8 cellular contexts compared by ENCODE assay signal in genomic region chr6:43951063-43951755, GRCh38.
DNase-seq lines count a peak whose midpoint lies in the region; ATAC-seq, FAIRE-seq and TF ChIP-seq lines count a peak whose summit lies in the region.

No MANE protein-coding gene starts in this region.

- H3K4me3 ChIP-seq in MM.1S (ENCODE audit: low read length) (no peak overlapping the region), GM12878 (no peak overlapping the region), vagina (no peak overlapping the region)

- H3K9me2 ChIP-seq in MM.1S (replicated peaks; ENCODE audit: insufficient read depth, low read length): no peaks in the 10 kb centered on the region

- H3K36me3 ChIP-seq in MM.1S (replicated peaks; ENCODE audit: insufficient read depth, low read length) (no peaks in the 10 kb centered on the region), GM12878 (ENCODE audit: control insufficient read depth in 2 of 2, insufficient read depth in 2 of 2, low read length in 1 of 2) (no peaks in the 10 kb centered on the region), vagina (no peaks in the 10 kb centered on the region)

- POLR2A ChIA-PET in GM12878 (lab: Charles Lee): interaction anchor here (0.6 to 1.0 kb wide), 2 partner anchors 95 to 181 kb away, joined by 3 to 4 read pairs; partner anchors contain the start of gene VEGFA

- intact Hi-C loops in GM12878 (cut with micrococcal nuclease; ENCODE audit: unreplicated experiment) (loop anchor here (5.0 kb wide), 1 partner anchor 179 kb away; the partner anchor contains the start of gene VEGFA), vagina (cut with DNase I) (loop anchor here (10.0 kb wide), 1 partner anchor 286 kb away; no protein-coding TSS in a partner anchor)

- H3K9me3 ChIP-seq in MM.1S (replicated peaks; ENCODE audit: insufficient read depth, low read length) (no peaks in the 10 kb centered on the region), GM12878 (replicated peaks; ENCODE audit: control insufficient read depth, insufficient read depth, low read length) (peaks cover 4% of the 10 kb centered on the region; the same call in 2 of the 3 replicates), vagina (no peaks in the 10 kb centered on the region)

- no peak for TF ChIP-seq EP300 in GM12878 (IDR thresholded peaks at IDR 0.05; ENCODE audit: borderline replicate concordance in 1 of 2, control insufficient read depth in 1 of 2, low read depth in 2 of 2, low read length in 2 of 2)

- TF ChIP-seq CTCF in MM.1S (IDR thresholded peaks at IDR 0.05; ENCODE audit: low read length): peak; percentile 17; the same call in 1 of the 2 replicates
- TF ChIP-seq CTCF in GM12878 (IDR thresholded peaks at IDR 0.05 in 2 of 3, conservative IDR thresholded peaks at IDR 0.05 in 1 of 3; ENCODE audit: control insufficient read depth in 2 of 3, extremely low read depth in 1 of 3, insufficient read depth in 1 of 3, low read depth in 3 of 3, low read length in 3 of 3): peak; percentile 36 to 51 (median 41); a peak in 4 of 6 replicates
- TF ChIP-seq CTCF in vagina (IDR thresholded peaks at IDR 0.05): peak in 1 of 3 experiments; percentile 38

- H2AFZ ChIP-seq in MM.1S (ENCODE audit: low read length) (no peak overlapping the region), GM12878 (ENCODE audit: control insufficient read depth, low read depth, low read length) (no peak overlapping the region)

- in situ Hi-C loops in GM12878 (cut with MboI): no loop called here

- DNase-seq in ELF-1 (ENCODE audit: low read depth, low spot score): peak; percentile 90
- peak; percentile 10 for DNase-seq in MM.1S
- no peak for DNase-seq in GM12878 (ENCODE audit: low read depth, low spot score)
- peak; percentile 57 for DNase-seq in kidney tubule cell (ENCODE audit: low spot score)
- peak; percentile 79 to 95 for DNase-seq in vagina (ENCODE audit: extremely low spot score in 2 of 2)
- no peak for DNase-seq in NCI-H1694 treated with DMSO at 0.1 percent for 48 hours (lab: John Stamatoyannopoulos, UW)

- H3K79me2 ChIP-seq in MM.1S (ENCODE audit: low read length) (no peaks in the 10 kb centered on the region), GM12878 (ENCODE audit: control insufficient read depth, insufficient read depth, low read length) (no peaks in the 10 kb centered on the region)

- ATAC-seq in GM12878 (peak; percentile 88), GM21381 (IDR thresholded peaks at IDR 0.05; ENCODE audit: unreplicated experiment) (no peak), HG02623 (IDR thresholded peaks at IDR 0.05; ENCODE audit: unreplicated experiment) (no peak)

- FAIRE-seq in GM12878 (lab: Jason Lieb, UNC): no peak

- SMC1A ChIA-PET in GM12878 (lab: Charles Lee; ENCODE audit: uncharacterized antibody, unreplicated experiment): interaction anchor here (1.2 to 1.6 kb wide), 3 partner anchors 31 to 176 kb away, joined by 3 to 5 read pairs (median 4); no protein-coding TSS in a partner anchor

- H3K27ac ChIP-seq in MM.1S (ENCODE audit: low read length) (no peak overlapping the region), GM12878 (ENCODE audit: control insufficient read depth, insufficient read depth) (no peak overlapping the region), vagina (peak overlapping the region; percentile 20)

- 21% methylated on average over 5 of the region's 5 CpGs for WGBS in GM12878 (ENCODE audit: insufficient coverage, insufficient replicate concordance, low lambda C conversion rate, missing lambda C conversion rate)

- CTCF ChIA-PET in GM12878 (lab: Yijun Ruan, JAX): interaction anchor here (0.6 to 3.6 kb wide), 18 partner anchors 9 to 362 kb away, joined by 3 to 15 read pairs (median 4); partner anchors contain the start of gene VEGFA

- peak; percentile 42; the same call in 1 of the 2 replicates for TF ChIP-seq RAD21 in GM12878 (IDR thresholded peaks at IDR 0.05; ENCODE audit: insufficient read depth, low read depth, low read length)

- no peaks in the 10 kb centered on the region; the same call in 1 of the 2 replicates for H3K27me3 ChIP-seq in MM.1S (replicated peaks; ENCODE audit: insufficient read depth, low read length)
- H3K27me3 ChIP-seq in GM12878 (replicated peaks in 1 of 2; ENCODE audit: control insufficient read depth in 2 of 2, insufficient read depth in 2 of 2, low read length in 1 of 2): no peaks in the 10 kb centered on the region
- no peaks in the 10 kb centered on the region for H3K27me3 ChIP-seq in vagina

- RAD21 ChIA-PET in GM12878 (lab: Charles Lee; ENCODE audit: unreplicated experiment): interaction anchor here (1.2 to 1.7 kb wide), 4 partner anchors 16 to 128 kb away, joined by 3 to 5 read pairs (median 4); no protein-coding TSS in a partner anchor

- H3K4me1 ChIP-seq in MM.1S (ENCODE audit: low read length) (no peaks in the 10 kb centered on the region), GM12878 (ENCODE audit: control insufficient read depth, insufficient read depth, low read length) (no peaks in the 10 kb centered on the region), vagina (no peaks in the 10 kb centered on the region)

- H3K9ac ChIP-seq in MM.1S (ENCODE audit: low read length): no peak overlapping the region
- H3K9ac ChIP-seq in GM12878 (ENCODE audit: control insufficient read depth, insufficient read depth, low read length): no peak overlapping the region

- no TSS peak for BruUV-seq in GM12878 (replicated peaks; lab: Mats Ljungman, UMichigan)

- no peak overlapping the region for H3K4me2 ChIP-seq in MM.1S (ENCODE audit: low read depth, low read length)
- no peak overlapping the region for H3K4me2 ChIP-seq in GM12878 (ENCODE audit: control insufficient read depth, insufficient read depth)

- no peaks in the 10 kb centered on the region for H4K20me1 ChIP-seq in MM.1S (ENCODE audit: insufficient read depth, low read length)
- no peaks in the 10 kb centered on the region for H4K20me1 ChIP-seq in GM12878 (ENCODE audit: control insufficient read depth, insufficient read depth)

- TF ChIP-seq POLR2A in GM12878 (IDR thresholded peaks at IDR 0.05; ENCODE audit: low read depth, low read length) (no peak), vagina (IDR thresholded peaks at IDR 0.05) (no peak)

- H3F3A ChIP-seq in MM.1S (ENCODE audit: insufficient read depth, low read length): no peaks in the 10 kb centered on the region

TF ChIP-seq in GM12878, 131 proteins besides CTCF, POLR2A, EP300 and RAD21:
- TF ChIP-seq NR2C2 (IDR thresholded peaks at IDR 0.05; ENCODE audit: borderline replicate concordance, control insufficient read depth, insufficient read length, low read depth): no peak
- no peak for TF ChIP-seq POLR2AphosphoS5 (IDR thresholded peaks at IDR 0.05; ENCODE audit: low read length)
- TF ChIP-seq SMC3 (IDR thresholded peaks at IDR 0.05; ENCODE audit: borderline replicate concordance, low read length): peak; percentile 42; the same call in 1 of the 2 replicates
- 0 out of 2 replicates have a peak, but pooled peaks have one; percentile 21 for TF ChIP-seq NR2C1 (IDR thresholded peaks at IDR 0.05)
- peak; percentile 78 for TF ChIP-seq NR2F1 (conservative IDR thresholded peaks at IDR 0.05)
- TF ChIP-seq ZNF687 (IDR thresholded peaks at IDR 0.05): 0 out of 2 replicates have a peak, but pooled peaks have one; percentile 8
- no peak for TF ChIP-seq CREB1 (IDR thresholded peaks at IDR 0.05; ENCODE audit: low read depth)

Comparison
In these comparisons a context has a peak if more than half of its experiments do, and no peak if none do; other contexts are left out.
1. DNase-seq: peak in ELF-1 (single experiment), MM.1S (single experiment), kidney tubule cell (single experiment) and vagina (2 of 2); none in GM12878 (single experiment) and NCI-H1694 treated with DMSO at 0.1 percent for 48 hours (single experiment).